20 cellular contexts compared by ENCODE assay signal in genomic region chr3:39783730-39784129, GRCh38. TPM values are rescaled to one million over a fixed set of nuclear protein-coding genes. Genes with fewer than 3 reads are reported as not detected.
"Had no signal": no experiment of that assay in that cellular context is flagged by ENCODE, and none has a peak within 500 bp of the region (broad histone marks: within the 10 kb centered on the region; RNA-seq: fewer than 3 reads in every experiment).

No MANE protein-coding gene starts in this region.

- H3K27me3 ChIP-seq: esophagus squamous epithelium, testis, tibial nerve, upper lobe of right lung, vagina had no signal

- H3K9me3 Mint-ChIP-seq: memory B cell; mesothelial cell of epicardium; natural killer cell; neural crest cell; stimulated activated naive CD8-positive, alpha-beta T cell treated with anti-CD3 and anti-CD28 coated beads, Interleukin-15, amount 100 ng/mL, for 72 hours had no signal

- H3K27ac ChIP-seq: esophagus squamous epithelium, foreskin keratinocyte, left ventricle myocardium inferior, lower lobe of right lung, skin epidermis, testis, tibial nerve, upper lobe of right lung, vagina had no signal

- H3K9me3 ChIP-seq: esophagus squamous epithelium, left ventricle myocardium inferior, lower lobe of right lung, testis, upper lobe of right lung, vagina had no signal

- H3K27ac Mint-ChIP-seq: immature natural killer cell; memory B cell; mesothelial cell of epicardium; natural killer cell; stimulated activated naive B cell treated with anti-CD40 and anti-IgM and Interleukin-4, amounts not matched to agents 10 μg/mL and 1 μg/mL and 100 μg/mL, for 72 hours; stimulated activated naive CD8-positive, alpha-beta T cell treated with anti-CD3 and anti-CD28 coated beads, Interleukin-15, amount 100 ng/mL, for 72 hours had no signal

- H3K36me3 ChIP-seq: esophagus squamous epithelium, left ventricle myocardium inferior, lower lobe of right lung, tibial nerve, upper lobe of right lung, vagina had no signal

- H3K4me3 Mint-ChIP-seq: immature natural killer cell; memory B cell; mesothelial cell of epicardium; natural killer cell; neural crest cell; stimulated activated naive B cell treated with anti-CD40 and anti-IgM and Interleukin-4, amounts not matched to agents 10 μg/mL and 1 μg/mL and 100 μg/mL, for 72 hours; stimulated activated naive CD8-positive, alpha-beta T cell treated with anti-CD3 and anti-CD28 coated beads, Interleukin-15, amount 100 ng/mL, for 72 hours had no signal

- ATAC-seq: foreskin keratinocyte; lower lobe of right lung; natural killer cell; sciatic nerve; stimulated activated naive B cell treated with anti-CD40 and anti-IgM and Interleukin-4, amounts not matched to agents 10 μg/mL and 1 μg/mL and 100 μg/mL, for 72 hours; stimulated activated naive CD8-positive, alpha-beta T cell treated with anti-CD3 and anti-CD28 coated beads, Interleukin-15, amount 100 ng/mL, for 72 hours; upper lobe of right lung had no signal

- H3K36me3 Mint-ChIP-seq: immature natural killer cell; memory B cell; mesothelial cell of epicardium; natural killer cell; stimulated activated naive B cell treated with anti-CD40 and anti-IgM and Interleukin-4, amounts not matched to agents 10 μg/mL and 1 μg/mL and 100 μg/mL, for 72 hours had no signal

- H3K4me1 ChIP-seq: esophagus squamous epithelium, foreskin keratinocyte, lower lobe of right lung, testis, tibial nerve, upper lobe of right lung, vagina had no signal

- H3K4me1 Mint-ChIP-seq: immature natural killer cell; memory B cell; mesothelial cell of epicardium; natural killer cell; neural crest cell; stimulated activated naive B cell treated with anti-CD40 and anti-IgM and Interleukin-4, amounts not matched to agents 10 μg/mL and 1 μg/mL and 100 μg/mL, for 72 hours; stimulated activated naive CD8-positive, alpha-beta T cell treated with anti-CD3 and anti-CD28 coated beads, Interleukin-15, amount 100 ng/mL, for 72 hours had no signal

- DNase-seq: esophagus squamous epithelium; foreskin keratinocyte; immature natural killer cell; left ventricle myocardium inferior; lower lobe of right lung; natural killer cell; posterior cingulate gyrus; stimulated activated CD4-positive, alpha-beta T cell treated with anti-CD3 and anti-CD28 coated beads, Interleukin-2, amount 100 ng/mL, for 24 hours; stimulated activated CD4-positive, alpha-beta T cell treated with anti-CD3 and anti-CD28 coated beads, Interleukin-4, amount 100 ng/mL, for 4 hours; stimulated activated naive B cell treated with anti-CD40 and anti-IgM and Interleukin-4, amounts not matched to agents 10 μg/mL and 1 μg/mL and 100 μg/mL, for 72 hours; stimulated activated naive CD8-positive, alpha-beta T cell treated with anti-CD3 and anti-CD28 coated beads, Interleukin-15, amount 100 ng/mL, for 72 hours; testis; upper lobe of right lung had no signal

- H3K4me3 ChIP-seq: esophagus squamous epithelium, left ventricle myocardium inferior, lower lobe of right lung, skin epidermis, testis, tibial nerve, upper lobe of right lung, vagina had no signal

RNA-seq across cellular contexts. Expression of gene MYRIP, which starts 25.7 kb away (rescaled TPM):
- total RNA-seq: foreskin keratinocyte, natural killer cell had no signal
